21 cellular contexts compared by ENCODE assay signal in genomic region chr7:121510858-121511482, GRCh38.
A peak's percentile ranks its signal among the peaks of the same experiment; 100 is the strongest.
DNase-seq lines count a peak whose midpoint lies in the region; ATAC-seq, FAIRE-seq and TF ChIP-seq lines count a peak whose summit lies in the region.
"Had no signal": no experiment of that assay in that cellular context is flagged by ENCODE, and none has a peak within 500 bp of the region (broad histone marks: within the 10 kb centered on the region; RNA-seq: fewer than 3 reads in every experiment).

No MANE protein-coding gene starts in this region.

- H3K9me3 ChIP-seq in K562 (replicated peaks; ENCODE audit: control insufficient read depth, insufficient read depth, low read depth, low read length), result no peaks in the 10 kb centered on the region

- no peak overlapping the region for H3K27ac ChIP-seq in K562 (ENCODE audit: extremely low read depth, low read depth, low read length)
- H3K27ac ChIP-seq: 22Rv1, esophagus squamous epithelium, stomach, transverse colon had no signal

- no peak for TF ChIP-seq RAD21 in K562 (CRISPR knock-in tag; conservative IDR thresholded peaks at IDR 0.05 in 1 of 2, IDR thresholded peaks at IDR 0.05 in 1 of 2)

- CTCF ChIA-PET in K562 (lab: Yijun Ruan, JAX; ENCODE audit: low intra/inter-chr PET ratio), result interaction anchor here (0.6 to 1.3 kb wide), 2 partner anchors 9 to 144 kb away, joined by 3 to 4 read pairs; no protein-coding TSS in a partner anchor

- H3K36me3 Mint-ChIP-seq in nephron progenitor cell (ENCODE audit: low read depth) (peaks cover 31% of the 10 kb centered on the region), CD14-positive monocyte (no peaks in the 10 kb centered on the region)

- ATAC-seq in K562, result no peak
- ATAC-seq: Right ventricle myocardium inferior had no signal

- TF ChIP-seq POLR2A in K562 (conservative IDR thresholded peaks at IDR 0.05), result no peak
- TF ChIP-seq POLR2A in H54 (IDR thresholded peaks at IDR 0.05; ENCODE audit: low read depth, low read length), result no peak
- TF ChIP-seq POLR2A in lower leg skin (IDR thresholded peaks at IDR 0.05), result no peak

- no peaks in the 10 kb centered on the region for H3K36me3 ChIP-seq in K562 (ENCODE audit: control insufficient read depth, insufficient read depth, low read length)
- H3K36me3 ChIP-seq: esophagus squamous epithelium, stomach, transverse colon had no signal

- FAIRE-seq in K562 (lab: Jason Lieb, UNC) (no peak), H54 (lab: Jason Lieb, UNC) (no peak)
- FAIRE-seq: HTR-8/SVneo, small intestine had no signal

- TF ChIP-seq CTCF in K562 (IDR thresholded peaks at IDR 0.05 in 2 of 3, conservative IDR thresholded peaks at IDR 0.05 in 1 of 3; ENCODE audit: insufficient read depth in 2 of 3, low read depth in 1 of 3, low read length in 3 of 3), result no peak
- no peak for TF ChIP-seq CTCF in nephron progenitor cell (IDR thresholded peaks at IDR 0.05)
- no peak for TF ChIP-seq CTCF in lower leg skin (IDR thresholded peaks at IDR 0.05)
- no peak for TF ChIP-seq CTCF in CD14-positive monocyte (IDR thresholded peaks at IDR 0.05)

- BruUV-seq in K562 (replicated peaks; lab: Mats Ljungman, UMichigan), result no TSS peak

- no peak overlapping the region for H3K4me3 ChIP-seq in K562
- no peak overlapping the region for H3K4me3 ChIP-seq in lower leg skin (ENCODE audit: low read depth, poor library complexity, severe bottlenecking)
- H3K4me3 ChIP-seq: esophagus squamous epithelium, stomach, transverse colon had no signal

- H3K79me2 ChIP-seq in K562 (ENCODE audit: control insufficient read depth, insufficient read depth, low read length), result no peaks in the 10 kb centered on the region

- TF ChIP-seq EP300 in K562 (IDR thresholded peaks at IDR 0.05; ENCODE audit: low read length), result no peak

- in situ Hi-C loops in K562 (cut with MboI), result no loop called here

- H3K27ac Mint-ChIP-seq in nephron progenitor cell (peak overlapping the region; percentile 91), CD14-positive monocyte (no peak overlapping the region)

- H3K9me3 Mint-ChIP-seq in nephron progenitor cell (peaks cover 47% of the 10 kb centered on the region), CD14-positive monocyte (peaks cover 14 to 30% (median 23%) of the 10 kb centered on the region in 7 donors)

- H4K20me1 ChIP-seq in K562 (replicated peaks; ENCODE audit: control insufficient read depth, insufficient read depth, low read length), result no peaks in the 10 kb centered on the region

- H3K4me1 Mint-ChIP-seq in nephron progenitor cell, result peaks cover 11% of the 10 kb centered on the region
- H3K4me1 Mint-ChIP-seq in CD14-positive monocyte, result no peaks in the 10 kb centered on the region

- DNase-seq in DMS53 (lab: John Stamatoyannopoulos, UW) (peak; percentile 42), DMS53 treated with DMSO at 0.1 percent for 48 hours (lab: John Stamatoyannopoulos, UW; ENCODE audit: unreplicated experiment) (no peak), NCI-H1105 treated with DMSO at 0.1 percent for 48 hours (lab: John Stamatoyannopoulos, UW) (peak; percentile 47), K562 (ENCODE audit: extremely low read depth in 1 of 4, low spot score in 3 of 4) (no peak), nephron progenitor cell (no peak), H54 (ENCODE audit: insufficient read length, low spot score) (no peak), lower leg skin (ENCODE audit: low spot score in 2 of 2) (no peak), CD14-positive monocyte (ENCODE audit: low spot score) (no peak)
- DNase-seq: activated effector memory CD4-positive, alpha-beta T cell treated with anti-CD3 and anti-CD28 coated beads, Interleukin-2, amount 50 U/mL, for 16 hours; central memory CD4-positive, alpha-beta T cell; DMS79 treated with DMSO at 0.1 percent for 48 hours; esophagus squamous epithelium; GOT3; midbrain; NCI-H2171; small intestine; stomach; transverse colon had no signal

- H3K9me1 ChIP-seq in K562 (ENCODE audit: control insufficient read depth, insufficient read depth, low read length), result no peaks in the 10 kb centered on the region

- H3K4me2 ChIP-seq in K562 (ENCODE audit: insufficient read depth, low read length), result no peak overlapping the region

- intact Hi-C loops in K562 (cut with micrococcal nuclease) (loop anchor here (1.0 kb wide), 1 partner anchor 144 kb away; no protein-coding TSS in a partner anchor), lower leg skin (cut with DNase I; ENCODE audit: low total_unique reads) (no loop called here), CD14-positive monocyte (cut with micrococcal nuclease) (no loop called here)

- no peak overlapping the region for H3K9ac ChIP-seq in K562 (ENCODE audit: insufficient read depth in 1 of 2, low read depth in 2 of 2, low read length in 2 of 2)

- H2AFZ ChIP-seq in K562 (ENCODE audit: low read depth, low read length), result no peak overlapping the region

- H3K27me3 ChIP-seq in K562 (ENCODE audit: control insufficient read depth in 2 of 2, insufficient read depth in 2 of 2, low read length in 2 of 2), result no peaks in the 10 kb centered on the region
- H3K27me3 ChIP-seq: esophagus squamous epithelium, stomach, transverse colon had no signal

- H3K27me3 Mint-ChIP-seq in nephron progenitor cell (ENCODE audit: low read depth, poor library complexity), result peaks cover 7% of the 10 kb centered on the region
- H3K27me3 Mint-ChIP-seq in CD14-positive monocyte (ENCODE audit: low read depth in 3 of 3), result peaks cover 0 to 4% (median 0%) of the 10 kb centered on the region in 3 donors

- no peak overlapping the region for H3K4me3 Mint-ChIP-seq in nephron progenitor cell
- no peak overlapping the region for H3K4me3 Mint-ChIP-seq in CD14-positive monocyte

- no peaks in the 10 kb centered on the region for H3K4me1 ChIP-seq in K562 (replicated peaks in 1 of 2; ENCODE audit: control insufficient read depth in 2 of 2, insufficient read depth in 2 of 2, low read length in 2 of 2)
- H3K4me1 ChIP-seq: esophagus squamous epithelium, stomach, transverse colon had no signal

- 3% methylated on average over 5 of the region's 5 CpGs for WGBS in K562 (ENCODE audit: insufficient coverage, low coverage, missing lambda C conversion rate)
- 89 to 93% methylated on average over 5 of the region's 5 CpGs for WGBS in lower leg skin, 2 donors

- POLR2A ChIA-PET in K562 (lab: Yijun Ruan, JAX), result no interaction called here

TF ChIP-seq in K562, 482 proteins besides CTCF, POLR2A, EP300 and RAD21:
- peak; percentile 46; the same call in 1 of the 2 replicates for TF ChIP-seq TRIM28 (IDR thresholded peaks at IDR 0.05)
- TF ChIP-seq CBX5 (IDR thresholded peaks at IDR 0.05; ENCODE audit: borderline replicate concordance, low read depth), result peak; percentile 84; the same call in 1 of the 2 replicates
- TF ChIP-seq POLR3G (IDR thresholded peaks at IDR 0.05; ENCODE audit: extremely low read depth, insufficient read length, insufficient replicate concordance), result no peak
- no peak for TF ChIP-seq ZNF146 (CRISPR knock-in tag; IDR thresholded peaks at IDR 0.05; ENCODE audit: unreplicated experiment)
- peak in 1 of 2 experiments; percentile 88; a peak in 2 of 3 replicates for TF ChIP-seq CBX3 (IDR thresholded peaks at IDR 0.05; ENCODE audit: borderline replicate concordance in 1 of 2, low read length in 2 of 2)
- TF ChIP-seq, protein P1, sequence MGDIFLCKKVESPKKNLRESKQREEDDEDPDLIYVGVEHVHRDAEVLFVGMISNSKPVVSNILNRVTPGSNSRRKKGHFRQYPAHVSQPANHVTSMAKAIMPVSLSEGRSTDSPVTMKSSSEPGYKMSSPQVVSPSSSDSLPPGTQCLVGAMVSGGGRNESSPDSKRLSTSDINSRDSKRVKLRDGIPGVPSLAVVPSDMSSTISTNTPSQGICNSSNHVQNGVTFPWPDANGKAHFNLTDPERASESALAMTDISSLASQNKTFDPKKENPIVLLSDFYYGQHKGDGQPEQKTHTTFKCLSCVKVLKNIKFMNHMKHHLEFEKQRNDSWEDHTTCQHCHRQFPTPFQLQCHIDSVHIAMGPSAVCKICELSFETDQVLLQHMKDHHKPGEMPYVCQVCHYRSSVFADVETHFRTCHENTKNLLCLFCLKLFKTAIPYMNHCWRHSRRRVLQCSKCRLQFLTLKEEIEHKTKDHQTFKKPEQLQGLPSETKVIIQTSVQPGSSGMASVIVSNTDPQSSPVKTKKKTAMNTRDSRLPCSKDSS (IDR thresholded peaks at IDR 0.05; ENCODE audit: low read depth, partially characterized antibody), result peak; percentile 65
- no peak for TF ChIP-seq PHF21A (IDR thresholded peaks at IDR 0.05; ENCODE audit: borderline replicate concordance, low read depth)
- TF ChIP-seq ZNF639 (CRISPR knock-in tag; conservative IDR thresholded peaks at IDR 0.05 in 1 of 2, IDR thresholded peaks at IDR 0.05 in 1 of 2), result 0 out of 4 replicates have a peak, but pooled peaks of 1 of the 2 experiments have one; percentile 14
- no peak for TF ChIP-seq MECOM (CRISPR knock-in tag; IDR thresholded peaks at IDR 0.05)
- TF ChIP-seq KHSRP (IDR thresholded peaks at IDR 0.05), result no peak
- TF ChIP-seq, protein P2, sequence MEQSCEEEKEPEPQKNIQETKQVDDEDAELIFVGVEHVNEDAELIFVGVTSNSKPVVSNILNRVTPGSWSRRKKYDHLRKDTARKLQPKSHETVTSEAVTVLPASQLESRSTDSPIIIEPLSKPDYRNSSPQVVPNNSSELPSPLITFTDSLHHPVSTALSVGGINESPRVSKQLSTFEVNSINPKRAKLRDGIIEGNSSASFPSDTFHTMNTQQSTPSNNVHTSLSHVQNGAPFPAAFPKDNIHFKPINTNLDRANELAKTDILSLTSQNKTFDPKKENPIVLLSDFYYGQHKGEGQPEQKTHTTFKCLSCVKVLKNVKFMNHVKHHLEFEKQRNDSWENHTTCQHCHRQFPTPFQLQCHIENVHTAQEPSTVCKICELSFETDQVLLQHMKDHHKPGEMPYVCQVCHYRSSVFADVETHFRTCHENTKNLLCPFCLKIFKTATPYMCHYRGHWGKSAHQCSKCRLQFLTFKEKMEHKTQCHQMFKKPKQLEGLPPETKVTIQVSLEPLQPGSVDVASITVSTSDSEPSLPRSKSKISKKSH (CRISPR knock-in tag; IDR thresholded peaks at IDR 0.05), result no peak
TF ChIP-seq in K562: peak in this region for 5.

Comparison
In these comparisons a context has a peak if more than half of its experiments do, and no peak if none do; other contexts are left out.
1. DNase-seq: peak in DMS53 (single experiment) and NCI-H1105 treated with DMSO at 0.1 percent for 48 hours (single experiment); none in DMS53 treated with DMSO at 0.1 percent for 48 hours (single experiment), K562 (0 of 4), nephron progenitor cell (single experiment), H54 (single experiment), lower leg skin (0 of 2) and CD14-positive monocyte (single experiment).